ENCODE assay signal across 8 cellular contexts in the genomic region with DNA sequence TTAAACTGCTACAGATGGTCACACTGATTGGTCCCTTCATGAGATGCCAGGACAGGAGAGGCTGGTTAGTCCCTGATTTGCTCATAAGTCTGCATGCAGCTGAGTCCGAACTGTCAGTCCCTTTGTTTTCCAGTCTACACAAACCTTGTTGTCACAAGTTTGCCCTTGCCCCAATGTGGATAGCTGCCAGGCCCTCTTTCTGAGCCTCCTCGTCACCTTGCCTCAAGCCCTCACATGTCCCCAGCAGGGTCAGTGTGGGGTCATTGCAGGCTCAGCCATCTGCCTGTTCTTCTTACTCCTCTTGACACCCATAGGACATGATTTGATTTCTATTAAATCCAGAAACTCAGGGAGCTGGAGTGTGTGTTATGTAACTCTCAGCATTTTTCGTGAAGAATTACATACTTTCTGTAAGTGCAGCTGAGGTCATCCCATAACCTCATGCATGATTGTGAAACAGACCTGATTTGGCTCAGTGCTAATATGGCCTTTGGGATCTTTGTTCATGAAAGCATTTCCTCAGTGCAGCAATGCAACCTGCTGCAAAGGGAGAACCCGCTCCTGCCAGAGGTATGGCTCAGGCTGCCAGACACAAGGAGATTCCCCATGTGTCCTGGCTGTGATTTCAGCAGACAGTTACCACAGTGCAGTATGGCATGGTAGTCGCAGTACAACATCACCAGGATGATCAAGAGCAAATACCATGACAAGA.
DNase-seq lines count a peak whose midpoint lies in the region; ATAC-seq and TF ChIP-seq lines count a peak whose summit lies in the region.
"Had no signal": no experiment of that assay in that cellular context is flagged by ENCODE, and none has a peak within 500 bp of the region (broad histone marks: within the 10 kb centered on the region; RNA-seq: fewer than 3 reads in every experiment).

No MANE protein-coding gene starts in this region.

- CTCF ChIA-PET in Calu3 (lab: Charles Lee), result interaction anchor here (0.6 to 0.7 kb wide), 3 partner anchors 28 to 147 kb away, joined by 3 read pairs; no protein-coding TSS in a partner anchor
- CTCF ChIA-PET in activated CD4-positive, alpha-beta T cell treated with anti-CD3 and anti-CD28 coated beads, Interleukin-2, amount 10 ng/mL, durations not matched to agents 7 days and 5 days (lab: Charles Lee), result interaction anchor here (0.7 to 1.1 kb wide), 2 partner anchors 11 to 39 kb away, joined by 3 to 4 read pairs; no protein-coding TSS in a partner anchor

- POLR2A ChIA-PET in activated CD4-positive, alpha-beta T cell treated with anti-CD3 and anti-CD28 coated beads, Interleukin-2, amount 10 ng/mL, durations not matched to agents 7 days and 5 days (lab: Charles Lee), result no interaction called here

- H3K4me3 ChIP-seq in gastroesophageal sphincter (no peak overlapping the region), skeletal muscle cell (ENCODE audit: low read depth, low read length) (no peak overlapping the region)

- TF ChIP-seq EP300 in gastroesophageal sphincter (IDR thresholded peaks at IDR 0.05), result no peak

- H3K4me1 ChIP-seq in gastroesophageal sphincter, result peaks cover 0 to 23% (median 4%) of the 10 kb centered on the region in 3 donors

- no peaks in the 10 kb centered on the region for H3K27me3 ChIP-seq in gastroesophageal sphincter

- TF ChIP-seq CTCF in gastroesophageal sphincter (IDR thresholded peaks at IDR 0.05) (no peak), Calu3 (IDR thresholded peaks at IDR 0.05; ENCODE audit: unreplicated experiment) (no peak)

- H3K4me3 Mint-ChIP-seq in Calu3 (ENCODE audit: low read depth, unreplicated experiment), result no peak overlapping the region
- no peak overlapping the region for H3K4me3 Mint-ChIP-seq in activated CD4-positive, alpha-beta T cell treated with anti-CD3 and anti-CD28 coated beads, Interleukin-2, amount 10 ng/mL, durations not matched to agents 7 days and 5 days

- peak; percentile 83 for DNase-seq in H4 (ENCODE audit: low spot score)
- peak; percentile 69 for DNase-seq in SKM-1 treated with dmso at 0.1 percent for 144 hours (lab: John Stamatoyannopoulos, UW; ENCODE audit: unreplicated experiment)
- peak; percentile 60 for DNase-seq in skeletal muscle cell (ENCODE audit: low read depth)
- no peak for DNase-seq in Calu3
- no peak for DNase-seq in activated CD4-positive, alpha-beta T cell treated with anti-CD3 and anti-CD28 coated beads, Interleukin-2, amount 10 ng/mL, durations not matched to agents 7 days and 5 days
- DNase-seq: NCI-H526 had no signal

- H3K27me3 Mint-ChIP-seq in Calu3 (ENCODE audit: unreplicated experiment), result no peaks in the 10 kb centered on the region
- H3K27me3 Mint-ChIP-seq in activated CD4-positive, alpha-beta T cell treated with anti-CD3 and anti-CD28 coated beads, Interleukin-2, amount 10 ng/mL, durations not matched to agents 7 days and 5 days, result no peaks in the 10 kb centered on the region

- H3K36me3 Mint-ChIP-seq in Calu3 (ENCODE audit: insufficient read depth, unreplicated experiment), result peaks cover 64% of the 10 kb centered on the region
- H3K36me3 Mint-ChIP-seq in activated CD4-positive, alpha-beta T cell treated with anti-CD3 and anti-CD28 coated beads, Interleukin-2, amount 10 ng/mL, durations not matched to agents 7 days and 5 days (ENCODE audit: low read depth), result peaks cover 56% of the 10 kb centered on the region

- intact Hi-C loops in Calu3 (cut with micrococcal nuclease; ENCODE audit: unreplicated experiment), result no loop called here

- ATAC-seq in gastroesophageal sphincter, result peak; percentile 78
- ATAC-seq in GM21360 (IDR thresholded peaks at IDR 0.05; ENCODE audit: unreplicated experiment), result no peak

- H3K27ac ChIP-seq in gastroesophageal sphincter, result peak overlapping the region in 3 of 4 donors; percentile 2 to 19 (median 7)

- no peaks in the 10 kb centered on the region for H3K9me3 Mint-ChIP-seq in Calu3 (ENCODE audit: low read depth, unreplicated experiment)
- no peaks in the 10 kb centered on the region for H3K9me3 Mint-ChIP-seq in activated CD4-positive, alpha-beta T cell treated with anti-CD3 and anti-CD28 coated beads, Interleukin-2, amount 10 ng/mL, durations not matched to agents 7 days and 5 days

- peaks cover 0 to 99% of the 10 kb centered on the region in 2 donors for H3K36me3 ChIP-seq in gastroesophageal sphincter

- no peak overlapping the region for H3K27ac Mint-ChIP-seq in Calu3 (ENCODE audit: unreplicated experiment)
- H3K27ac Mint-ChIP-seq in activated CD4-positive, alpha-beta T cell treated with anti-CD3 and anti-CD28 coated beads, Interleukin-2, amount 10 ng/mL, durations not matched to agents 7 days and 5 days, result no peak overlapping the region

- WGBS in gastroesophageal sphincter (ENCODE audit: low coverage in 1 of 2), 2 donors, result 46 to 49% methylated on average over 2 to 4 of the region's 5 CpGs

- peaks cover 18% of the 10 kb centered on the region for H3K4me1 Mint-ChIP-seq in Calu3 (ENCODE audit: low read depth, unreplicated experiment)
- H3K4me1 Mint-ChIP-seq in activated CD4-positive, alpha-beta T cell treated with anti-CD3 and anti-CD28 coated beads, Interleukin-2, amount 10 ng/mL, durations not matched to agents 7 days and 5 days, result no peaks in the 10 kb centered on the region

- BruUV-seq in Calu3 (replicated peaks; lab: Mats Ljungman, UMichigan), result no TSS peak

- no peak for TF ChIP-seq POLR2A in gastroesophageal sphincter (IDR thresholded peaks at IDR 0.05)

- no peaks in the 10 kb centered on the region for H3K9me3 ChIP-seq in gastroesophageal sphincter

Comparison
In these comparisons a context has a peak if more than half of its experiments do, and no peak if none do; other contexts are left out.
1. DNase-seq: peak in H4 (single experiment), SKM-1 treated with dmso at 0.1 percent for 144 hours (single experiment) and skeletal muscle cell (single experiment); none in Calu3 (single experiment) and activated CD4-positive, alpha-beta T cell treated with anti-CD3 and anti-CD28 coated beads, Interleukin-2, amount 10 ng/mL, durations not matched to agents 7 days and 5 days (single experiment).